In the genomic region with DNA sequence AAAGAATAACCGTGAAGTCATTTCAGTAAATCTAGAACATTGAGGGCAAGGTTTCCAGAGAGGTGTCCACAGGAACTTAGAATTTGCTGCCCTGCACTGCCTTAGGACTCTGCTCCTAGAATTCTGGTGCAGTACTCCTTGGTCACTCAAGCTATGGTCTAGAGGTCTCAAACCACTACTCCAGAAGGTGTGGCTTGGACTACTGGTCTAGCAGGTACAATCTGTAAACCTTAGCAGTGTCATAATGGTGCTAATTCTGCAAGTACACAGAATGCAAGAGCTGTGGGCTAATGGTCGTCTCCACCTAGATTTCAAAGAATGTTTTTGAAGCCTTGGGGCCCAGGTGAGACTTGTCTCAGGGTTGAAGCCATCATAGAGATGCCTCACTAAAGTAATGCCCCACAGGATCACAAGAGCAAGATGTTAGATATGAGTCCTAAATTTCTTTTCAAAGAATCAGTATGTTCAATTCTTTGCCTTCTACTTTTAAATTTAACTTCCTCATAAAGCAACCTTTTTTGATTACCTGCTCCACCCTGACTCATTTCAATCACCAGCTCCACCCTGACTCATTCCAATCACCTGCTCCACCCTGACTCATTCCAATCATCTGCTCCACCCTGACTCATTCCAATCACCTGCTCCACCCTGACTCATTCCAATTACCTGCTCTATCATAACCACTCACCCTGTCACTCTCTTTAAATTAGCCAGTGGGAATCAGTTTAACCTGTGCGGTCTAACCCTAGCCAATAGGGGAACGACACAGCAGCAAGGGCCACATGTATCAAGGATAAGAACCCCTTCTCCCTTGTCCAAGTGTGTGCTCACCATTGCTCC, we compare ENCODE assay signal across 16 cellular contexts.
DNase-seq lines count a peak whose midpoint lies in the region; ATAC-seq lines count a peak whose summit lies in the region.
"Had no signal": no experiment of that assay in that cellular context is flagged by ENCODE, and none has a peak within 500 bp of the region (broad histone marks: within the 10 kb centered on the region; RNA-seq: fewer than 3 reads in every experiment).

No MANE protein-coding gene starts in this region.

- intact Hi-C loops in left colon (cut with DNase I, micrococcal nuclease), result no loop called here

- DNase-seq in DMS53 (lab: John Stamatoyannopoulos, UW) (peak; percentile 55), DMS53 treated with DMSO at 0.1 percent for 48 hours (lab: John Stamatoyannopoulos, UW; ENCODE audit: unreplicated experiment) (no peak), COLO668 (lab: John Stamatoyannopoulos, UW; ENCODE audit: unreplicated experiment) (peak; percentile 19), left colon (peak in 1 of 2 donors; percentile 51), NCI-H524 (lab: John Stamatoyannopoulos, UW) (no peak), Kasumi-1 (lab: John Stamatoyannopoulos, UW) (no peak), putamen (ENCODE audit: low spot score) (no peak)
- peak; percentile 27 for DNase-seq in activated naive CD4-positive, alpha-beta T cell treated with anti-CD3 and anti-CD28 coated beads, Interleukin-2, amount 50 U/mL, for 16 hours
- DNase-seq: activated naive CD8-positive, alpha-beta T cell treated with anti-CD3 and anti-CD28 coated beads, Interleukin-2, amount 10 ng/mL, durations not matched to agents 7 days and 5 days; CD4-positive, alpha-beta T cell; effector CD8-positive, alpha-beta T cell; HCEC 1CT; NCI-H1436; NCI-H446 treated with DMSO at 0.1 percent for 48 hours; SK-N-SH had no signal

- peak; percentile 92 for ATAC-seq in left colon
- ATAC-seq: sciatic nerve had no signal

Comparison
In these comparisons a context has a peak if more than half of its experiments do, and no peak if none do; other contexts are left out.
1. DNase-seq: peak in DMS53 (single experiment), COLO668 (single experiment) and activated naive CD4-positive, alpha-beta T cell treated with anti-CD3 and anti-CD28 coated beads, Interleukin-2, amount 50 U/mL, for 16 hours (single experiment); none in DMS53 treated with DMSO at 0.1 percent for 48 hours (single experiment), NCI-H524 (0 of 2), Kasumi-1 (0 of 2) and putamen (single experiment).